Comparison of ENCODE assay signal across 9 cellular contexts in the genomic region with DNA sequence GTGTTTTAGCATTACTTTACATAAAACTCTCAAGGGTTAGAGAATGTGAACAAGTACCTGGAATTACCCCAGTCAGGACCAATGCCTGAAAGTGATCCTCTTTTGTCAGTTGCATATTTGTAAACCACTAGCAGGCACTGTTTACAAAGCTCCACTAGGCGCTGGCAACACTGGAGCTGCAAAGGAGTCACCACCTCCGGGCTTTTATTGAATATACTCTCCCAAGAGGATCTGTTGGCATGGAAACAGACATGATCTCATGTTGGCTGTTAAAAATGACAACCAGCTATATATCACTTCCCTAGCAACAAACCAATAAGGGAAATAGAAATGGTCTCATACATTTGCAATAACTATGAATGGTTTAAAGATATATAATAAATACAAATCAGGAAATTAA.
DNase-seq lines count a peak whose midpoint lies in the region; ATAC-seq and TF ChIP-seq lines count a peak whose summit lies in the region.
"Had no signal": no experiment of that assay in that cellular context is flagged by ENCODE, and none has a peak within 500 bp of the region (broad histone marks: within the 10 kb centered on the region; RNA-seq: fewer than 3 reads in every experiment).

No MANE protein-coding gene starts in this region.

- H3K36me3 ChIP-seq in Loucy (ENCODE audit: insufficient read depth, low read length) (no peaks in the 10 kb centered on the region), WERI-Rb-1 (peaks cover 37% of the 10 kb centered on the region), mesendoderm (ENCODE audit: control insufficient read depth, insufficient read depth, low read length) (no peaks in the 10 kb centered on the region)

- no peaks in the 10 kb centered on the region for H4K20me1 ChIP-seq in Loucy (ENCODE audit: insufficient read depth, low read length, poor library complexity, severe bottlenecking)

- no peaks in the 10 kb centered on the region for H3K4me1 ChIP-seq in Loucy (ENCODE audit: insufficient read depth, low read length, poor library complexity, severe bottlenecking)
- H3K4me1 ChIP-seq in mesendoderm (ENCODE audit: control insufficient read depth, low read depth, low read length) = no peaks in the 10 kb centered on the region

- H3K9ac ChIP-seq in Loucy (ENCODE audit: low read depth, low read length, poor library complexity, severe bottlenecking) (no peak overlapping the region), mesendoderm (ENCODE audit: low read length) (no peak overlapping the region)

- no peak overlapping the region for H3K18ac ChIP-seq in mesendoderm (ENCODE audit: low read length)

- no peaks in the 10 kb centered on the region for H3K79me2 ChIP-seq in Loucy (ENCODE audit: insufficient read depth, low read length)
- H3K79me2 ChIP-seq in mesendoderm (ENCODE audit: control insufficient read depth, insufficient read depth, low read length) = no peaks in the 10 kb centered on the region

- no peaks in the 10 kb centered on the region for H3F3A ChIP-seq in Loucy (ENCODE audit: low read depth)

- H3K27ac Mint-ChIP-seq in stimulated activated effector memory CD8-positive, alpha-beta T cell treated with anti-CD3 and anti-CD28 coated beads, Interleukin-12 subunit alpha, Interleukin-12 subunit beta, amount 100 ng/mL, for 72 hours = no peak overlapping the region
- no peak overlapping the region for H3K27ac Mint-ChIP-seq in activated naive CD8-positive, alpha-beta T cell treated with anti-CD3 and anti-CD28 coated beads for 36 hours

- WGBS in mesendoderm (ENCODE audit: extremely low coverage, insufficient coverage, low lambda C conversion rate) = no CpG with 5 or more reads among the region's 2 CpGs

- H3K4ac ChIP-seq in mesendoderm (ENCODE audit: low read depth, low read length) = no peak overlapping the region

- no peak overlapping the region for H2AK5ac ChIP-seq in mesendoderm (ENCODE audit: low read length)

- no peak overlapping the region for H3K56ac ChIP-seq in mesendoderm (ENCODE audit: low read length)

- H3K9me3 ChIP-seq in Loucy (ENCODE audit: insufficient read depth, low read depth, low read length) = no peaks in the 10 kb centered on the region
- no peaks in the 10 kb centered on the region for H3K9me3 ChIP-seq in WERI-Rb-1 (ENCODE audit: severe bottlenecking)

- peak overlapping the region; percentile 14; the same call in 1 of the 2 replicates for H2AFZ ChIP-seq in Loucy (ENCODE audit: low read length)

- ATAC-seq in HG03457 (IDR thresholded peaks at IDR 0.05; ENCODE audit: unreplicated experiment) = no peak
- no peak for ATAC-seq in stimulated activated effector memory CD8-positive, alpha-beta T cell treated with anti-CD3 and anti-CD28 coated beads, Interleukin-12 subunit alpha, Interleukin-12 subunit beta, amount 100 ng/mL, for 72 hours

- H3K9me3 Mint-ChIP-seq in stimulated activated effector memory CD8-positive, alpha-beta T cell treated with anti-CD3 and anti-CD28 coated beads, Interleukin-12 subunit alpha, Interleukin-12 subunit beta, amount 100 ng/mL, for 72 hours = no peaks in the 10 kb centered on the region
- no peaks in the 10 kb centered on the region for H3K9me3 Mint-ChIP-seq in activated naive CD8-positive, alpha-beta T cell treated with anti-CD3 and anti-CD28 coated beads for 36 hours

- CTCF ChIA-PET in GM10248 (lab: Yijun Ruan, JAX) = interaction anchor here (1.1 to 1.3 kb wide), 3 partner anchors 9 to 17 kb away, joined by 3 to 4 read pairs (median 3); no protein-coding TSS in a partner anchor

- no peak overlapping the region for H4K8ac ChIP-seq in mesendoderm (ENCODE audit: low read depth, low read length)

- H3K9me2 ChIP-seq in Loucy (replicated peaks; ENCODE audit: low read depth, low read length) = no peaks in the 10 kb centered on the region

- H4K5ac ChIP-seq in mesendoderm (ENCODE audit: low read length) = no peak overlapping the region

- no peak overlapping the region for H2BK120ac ChIP-seq in mesendoderm (ENCODE audit: low read depth, low read length)

- H3K4me3 ChIP-seq in Loucy (ENCODE audit: low read length, poor library complexity, severe bottlenecking) (peak overlapping the region; percentile 48), WERI-Rb-1 (ENCODE audit: low read depth, low read length) (no peak overlapping the region), mesendoderm (ENCODE audit: low read length) (no peak overlapping the region)

- TF ChIP-seq CTCF in GM10248 (IDR thresholded peaks at IDR 0.05; ENCODE audit: control extremely low read depth, extremely low read depth, low read depth, missing control alignments) (peak; percentile 10), Loucy (conservative IDR thresholded peaks at IDR 0.05; ENCODE audit: low read length) (peak; percentile 55), WERI-Rb-1 (IDR thresholded peaks at IDR 0.05; ENCODE audit: low read depth, low read length) (0 out of 2 replicates have a peak, but pooled peaks have one; percentile 15)

- no peaks in the 10 kb centered on the region for H3K4me1 Mint-ChIP-seq in stimulated activated effector memory CD8-positive, alpha-beta T cell treated with anti-CD3 and anti-CD28 coated beads, Interleukin-12 subunit alpha, Interleukin-12 subunit beta, amount 100 ng/mL, for 72 hours
- no peaks in the 10 kb centered on the region for H3K4me1 Mint-ChIP-seq in activated naive CD8-positive, alpha-beta T cell treated with anti-CD3 and anti-CD28 coated beads for 36 hours

- DNase-seq in GM10248 (ENCODE audit: extremely low spot score) (no peak), WERI-Rb-1 (peak; percentile 19), mesendoderm (peak; percentile 79), NOMO-1 treated with DMSO at 0.1 percent for 48 hours (lab: John Stamatoyannopoulos, UW; ENCODE audit: unreplicated experiment) (no peak)
- DNase-seq in stimulated activated effector memory CD8-positive, alpha-beta T cell treated with anti-CD3 and anti-CD28 coated beads, Interleukin-12 subunit alpha, Interleukin-12 subunit beta, amount 100 ng/mL, for 72 hours (ENCODE audit: low spot score in 2 of 2) = no peak
- DNase-seq in activated naive CD8-positive, alpha-beta T cell treated with anti-CD3 and anti-CD28 coated beads for 36 hours = no peak
- DNase-seq: amniotic stem cell had no signal

- peak overlapping the region; percentile 31 for H3K4me2 ChIP-seq in Loucy (ENCODE audit: low read depth, low read length, poor library complexity, severe bottlenecking)
- H3K4me2 ChIP-seq in mesendoderm (ENCODE audit: low read length) = no peak overlapping the region

- H3K27me3 Mint-ChIP-seq in activated naive CD8-positive, alpha-beta T cell treated with anti-CD3 and anti-CD28 coated beads for 36 hours = no peaks in the 10 kb centered on the region

- H3K27ac ChIP-seq in WERI-Rb-1 = no peak overlapping the region
- H3K27ac ChIP-seq in mesendoderm (ENCODE audit: low read depth, low read length) = no peak overlapping the region

- H2BK5ac ChIP-seq in mesendoderm (ENCODE audit: low read length) = no peak overlapping the region

- POLR2A ChIA-PET in GM10248 (lab: Yijun Ruan, JAX) = no interaction called here

- no peaks in the 10 kb centered on the region for H3K36me3 Mint-ChIP-seq in stimulated activated effector memory CD8-positive, alpha-beta T cell treated with anti-CD3 and anti-CD28 coated beads, Interleukin-12 subunit alpha, Interleukin-12 subunit beta, amount 100 ng/mL, for 72 hours
- H3K36me3 Mint-ChIP-seq in activated naive CD8-positive, alpha-beta T cell treated with anti-CD3 and anti-CD28 coated beads for 36 hours = no peaks in the 10 kb centered on the region

- H3K23ac ChIP-seq in mesendoderm (ENCODE audit: low read length) = no peak overlapping the region

- H3K79me1 ChIP-seq in mesendoderm (ENCODE audit: low read length) = no peaks in the 10 kb centered on the region

- H3K4me3 Mint-ChIP-seq in stimulated activated effector memory CD8-positive, alpha-beta T cell treated with anti-CD3 and anti-CD28 coated beads, Interleukin-12 subunit alpha, Interleukin-12 subunit beta, amount 100 ng/mL, for 72 hours = no peak overlapping the region
- H3K4me3 Mint-ChIP-seq in activated naive CD8-positive, alpha-beta T cell treated with anti-CD3 and anti-CD28 coated beads for 36 hours = no peak overlapping the region

- H3K27me3 ChIP-seq in Loucy (ENCODE audit: insufficient read depth, low read length, poor library complexity, severe bottlenecking) = no peaks in the 10 kb centered on the region
- no peaks in the 10 kb centered on the region for H3K27me3 ChIP-seq in WERI-Rb-1 (ENCODE audit: insufficient read depth, low read depth, severe bottlenecking)
- H3K27me3 ChIP-seq in mesendoderm (ENCODE audit: insufficient read depth, low read length, poor library complexity) = no peaks in the 10 kb centered on the region

- no peak overlapping the region for H2BK15ac ChIP-seq in mesendoderm (replicated peaks; ENCODE audit: low read depth)

Comparison
In these comparisons a context has a peak if more than half of its experiments do, and no peak if none do; other contexts are left out.
1. DNase-seq: peak in WERI-Rb-1 (single experiment) and mesendoderm (single experiment); none in GM10248 (single experiment), stimulated activated effector memory CD8-positive, alpha-beta T cell treated with anti-CD3 and anti-CD28 coated beads, Interleukin-12 subunit alpha, Interleukin-12 subunit beta, amount 100 ng/mL, for 72 hours (0 of 2), activated naive CD8-positive, alpha-beta T cell treated with anti-CD3 and anti-CD28 coated beads for 36 hours (single experiment) and NOMO-1 treated with DMSO at 0.1 percent for 48 hours (single experiment).
2. Peak in every context shown above with its lines, with median percentiles within 50 percentile points of each other: CTCF ChIP-seq.